Comparison of ENCODE assay signal across 14 cellular contexts in the genomic region with DNA sequence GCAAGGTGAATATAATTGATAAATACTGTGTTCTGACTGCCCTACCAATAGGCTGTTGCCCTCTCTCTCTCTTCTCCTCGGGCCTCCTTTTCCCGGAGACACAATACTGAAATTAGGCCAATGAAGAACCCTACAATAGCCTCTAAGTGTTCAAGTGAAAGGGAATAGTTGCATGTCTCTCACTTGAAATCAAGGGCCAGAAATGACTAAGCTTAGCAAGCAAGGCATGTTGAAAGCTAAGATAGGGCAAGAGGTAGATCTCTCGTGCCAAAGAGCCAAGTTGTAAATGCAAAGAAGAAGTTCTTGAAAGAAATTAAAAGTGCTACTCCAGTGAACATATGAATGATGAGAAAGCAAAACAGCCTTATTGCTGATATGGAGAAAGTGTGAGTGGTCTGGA. TPM values are rescaled to one million over a fixed set of nuclear protein-coding genes. Genes with fewer than 3 reads are reported as not detected.
DNase-seq lines count a peak whose midpoint lies in the region; ATAC-seq, FAIRE-seq and TF ChIP-seq lines count a peak whose summit lies in the region.
"Had no signal": no experiment of that assay in that cellular context is flagged by ENCODE, and none has a peak within 500 bp of the region (broad histone marks: within the 10 kb centered on the region; RNA-seq: fewer than 3 reads in every experiment).

No MANE protein-coding gene starts in this region.

- H4K20me1 ChIP-seq in DND-41 (ENCODE audit: insufficient read depth, low read length), result peaks cover 11% of the 10 kb centered on the region
- no peaks in the 10 kb centered on the region for H4K20me1 ChIP-seq in GM12878 (ENCODE audit: control insufficient read depth, insufficient read depth)
- no peaks in the 10 kb centered on the region for H4K20me1 ChIP-seq in HepG2 (ENCODE audit: insufficient read depth, low read length)

- RAD21 ChIA-PET in GM12878 (lab: Charles Lee; ENCODE audit: unreplicated experiment), result interaction anchor here (1.2 kb wide), 1 partner anchor 11 kb away, joined by 3 read pairs; no protein-coding TSS in a partner anchor

- H3K4me3 ChIP-seq in DND-41 (ENCODE audit: low read depth in 1 of 2, low read length in 2 of 2), result no peak overlapping the region
- no peak overlapping the region for H3K4me3 ChIP-seq in GM12878
- H3K4me3 ChIP-seq in left lung, result no peak overlapping the region
- no peak overlapping the region for H3K4me3 ChIP-seq in HepG2 (replicated peaks in 1 of 3; ENCODE audit: insufficient read depth in 1 of 3, low read depth in 2 of 3, low read length in 3 of 3)
- H3K4me3 ChIP-seq: BLaER1 treated with 17β-estradiol and CSF1 and Interleukin-3, amounts not matched to agents 10 nM and 100 nM had no signal

- TF ChIP-seq CTCF in DND-41 (IDR thresholded peaks at IDR 0.05; ENCODE audit: borderline replicate concordance, extremely low read depth, low read length, poor library complexity, severe bottlenecking), result no peak
- TF ChIP-seq CTCF in GM12878 (IDR thresholded peaks at IDR 0.05 in 2 of 3, conservative IDR thresholded peaks at IDR 0.05 in 1 of 3; ENCODE audit: control insufficient read depth in 2 of 3, extremely low read depth in 1 of 3, insufficient read depth in 1 of 3, low read depth in 3 of 3, low read length in 3 of 3), result no peak
- no peak for TF ChIP-seq CTCF in left lung (IDR thresholded peaks at IDR 0.05)
- no peak for TF ChIP-seq CTCF in HepG2 (CRISPR knock-in tag; IDR thresholded peaks at IDR 0.05)

- TF ChIP-seq RAD21 in GM12878 (IDR thresholded peaks at IDR 0.05; ENCODE audit: insufficient read depth, low read depth, low read length) (0 out of 2 replicates have a peak, but pooled peaks have one; percentile 3), HepG2 (CRISPR knock-in tag; IDR thresholded peaks at IDR 0.05) (no peak)

- POLR2A ChIA-PET in GM12878 (lab: Charles Lee) (no interaction called here), HEK293T (lab: Yijun Ruan, JAX) (no interaction called here), HepG2 (lab: Yijun Ruan, JAX) (interaction anchor here (1.4 kb wide), 1 partner anchor 13 kb away, joined by 5 read pairs; a partner anchor contains a TSS)

- H2AFZ ChIP-seq in DND-41 (ENCODE audit: low read depth, low read length) (no peak overlapping the region), GM12878 (ENCODE audit: control insufficient read depth, low read depth, low read length) (no peak overlapping the region), HepG2 (ENCODE audit: low read length) (no peak overlapping the region)

- FAIRE-seq in GM12878 (lab: Jason Lieb, UNC), result no peak
- FAIRE-seq in HepG2 (lab: Jason Lieb, UNC), result no peak

- peak overlapping the region; percentile 66 for H3K27ac ChIP-seq in DND-41 (ENCODE audit: low read length)
- H3K27ac ChIP-seq in GM12878 (ENCODE audit: control insufficient read depth, insufficient read depth), result no peak overlapping the region
- no peak overlapping the region for H3K27ac ChIP-seq in left lung
- no peak overlapping the region for H3K27ac ChIP-seq in HepG2 (ENCODE audit: extremely low read length, insufficient read depth, low read length)
- H3K27ac ChIP-seq: BLaER1 treated with 17β-estradiol and CSF1 and Interleukin-3, amounts not matched to agents 10 nM and 100 nM had no signal

- TF ChIP-seq EP300 in GM12878 (IDR thresholded peaks at IDR 0.05; ENCODE audit: borderline replicate concordance in 1 of 2, control insufficient read depth in 1 of 2, low read depth in 2 of 2, low read length in 2 of 2) (no peak), HepG2 (IDR thresholded peaks at IDR 0.05; ENCODE audit: low read depth in 2 of 2, low read length in 2 of 2) (no peak), HepG2 (CRISPR knock-in tag; IDR thresholded peaks at IDR 0.05; ENCODE audit: borderline replicate concordance) (no peak)

- peak overlapping the region; percentile 18; the same call in 1 of the 2 replicates for H3K4me2 ChIP-seq in DND-41 (ENCODE audit: insufficient read depth, low read length)
- H3K4me2 ChIP-seq in GM12878 (ENCODE audit: control insufficient read depth, insufficient read depth), result no peak overlapping the region
- no peak overlapping the region for H3K4me2 ChIP-seq in HepG2 (ENCODE audit: low read depth, low read length)
- H3K4me2 ChIP-seq: BLaER1 treated with 17β-estradiol and CSF1 and Interleukin-3, amounts not matched to agents 10 nM and 100 nM had no signal

- in situ Hi-C loops in GM12878 (cut with MboI), result no loop called here
- in situ Hi-C loops in HepG2 (cut with HindIII; ENCODE audit: extremely low pct_ligation_motif_present, low pct_unique_long_range_greater_than_20kb), result no loop called here

- H3K27me3 ChIP-seq in DND-41 (ENCODE audit: insufficient read depth, low read length, poor library complexity), result no peaks in the 10 kb centered on the region
- H3K27me3 ChIP-seq in GM12878 (replicated peaks in 1 of 2; ENCODE audit: control insufficient read depth in 2 of 2, insufficient read depth in 2 of 2, low read length in 1 of 2), result no peaks in the 10 kb centered on the region
- H3K27me3 ChIP-seq in left lung, result no peaks in the 10 kb centered on the region
- H3K27me3 ChIP-seq in HepG2 (ENCODE audit: control insufficient read depth in 1 of 2, insufficient read depth in 2 of 2, low read length in 2 of 2), result no peaks in the 10 kb centered on the region
- H3K27me3 ChIP-seq: BLaER1 treated with 17β-estradiol and CSF1 and Interleukin-3, amounts not matched to agents 10 nM and 100 nM had no signal

- H3K79me2 ChIP-seq in DND-41 (ENCODE audit: insufficient read depth, low read length) (peaks cover 100% of the 10 kb centered on the region), GM12878 (ENCODE audit: control insufficient read depth, insufficient read depth, low read length) (no peaks in the 10 kb centered on the region; the same call in 1 of the 2 replicates), HepG2 (ENCODE audit: insufficient read depth, low read length) (peaks cover 7% of the 10 kb centered on the region)

- no peak for DNase-seq in DND-41
- no peak for DNase-seq in GM12878 (ENCODE audit: low read depth, low spot score)
- DNase-seq in left lung, result no peak
- DNase-seq in activated CD8-positive, alpha-beta memory T cell treated with anti-CD3 and anti-CD28 coated beads for 24 hours, result no peak
- DNase-seq in HEK293T (ENCODE audit: extremely low spot score), result no peak
- DNase-seq in HepG2 (ENCODE audit: low spot score), result no peak
- DNase-seq: ACHN; Calu3; CD4-positive, CD25-positive, alpha-beta regulatory T cell; DMS 273 treated with DMSO at 0.1 percent for 48 hours had no signal

- ATAC-seq in DND-41 (ENCODE audit: insufficient read depth, low read depth) (no peak), GM18868 (IDR thresholded peaks at IDR 0.05; ENCODE audit: unreplicated experiment) (peak; percentile 84), GM12878 (no peak), left lung (peak; percentile 93), HG03135 (IDR thresholded peaks at IDR 0.05; ENCODE audit: unreplicated experiment) (no peak), HepG2 (no peak)
- ATAC-seq: HCT116 had no signal

- intact Hi-C loops in GM12878 (cut with micrococcal nuclease; ENCODE audit: unreplicated experiment), result no loop called here
- intact Hi-C loops in left lung (cut with DNase I), result no loop called here
- intact Hi-C loops in HepG2 (cut with micrococcal nuclease; ENCODE audit: unreplicated experiment), result no loop called here

- CTCF ChIA-PET in GM12878 (lab: Yijun Ruan, JAX) (no interaction called here), HEK293T (lab: Yijun Ruan, JAX) (no interaction called here), HepG2 (lab: Yijun Ruan, JAX; ENCODE audit: low intra/inter-chr PET ratio, low total read pairs) (no interaction called here)

- WGBS in GM12878 (ENCODE audit: insufficient coverage, insufficient replicate concordance, low lambda C conversion rate, missing lambda C conversion rate), result 52% methylated on average over 3 of the region's 3 CpGs
- WGBS in HepG2 (ENCODE audit: low lambda C conversion rate), result 65% methylated on average over 3 of the region's 3 CpGs

- H3K9ac ChIP-seq in DND-41 (ENCODE audit: low read depth, low read length) (no peak overlapping the region), GM12878 (ENCODE audit: control insufficient read depth, insufficient read depth, low read length) (no peak overlapping the region), HepG2 (ENCODE audit: insufficient read depth, low read depth, low read length) (no peak overlapping the region)
- H3K9ac ChIP-seq: BLaER1 treated with 17β-estradiol and CSF1 and Interleukin-3, amounts not matched to agents 10 nM and 100 nM had no signal

- SMC1A ChIA-PET in GM12878 (lab: Charles Lee; ENCODE audit: uncharacterized antibody, unreplicated experiment), result interaction anchor here (0.8 to 1.3 kb wide), 2 partner anchors 10 to 85 kb away, joined by 3 to 5 read pairs; no protein-coding TSS in a partner anchor

- H3K36me3 ChIP-seq in DND-41 (ENCODE audit: insufficient read depth, low read length), result peaks cover 8% of the 10 kb centered on the region
- H3K36me3 ChIP-seq in GM12878 (ENCODE audit: control insufficient read depth in 2 of 2, insufficient read depth in 2 of 2, low read length in 1 of 2), result peaks cover 0 to 3% of the 10 kb centered on the region in 2 experiments; a peak in 2 of 4 replicates
- H3K36me3 ChIP-seq in left lung, result no peaks in the 10 kb centered on the region
- no peaks in the 10 kb centered on the region for H3K36me3 ChIP-seq in HepG2 (replicated peaks in 1 of 2; ENCODE audit: control insufficient read depth in 1 of 2, insufficient read depth in 2 of 2, low read length in 2 of 2)

- H3K4me1 ChIP-seq in DND-41 (ENCODE audit: insufficient read depth, low read length), result peaks cover 54% of the 10 kb centered on the region
- H3K4me1 ChIP-seq in GM12878 (ENCODE audit: control insufficient read depth, insufficient read depth, low read length), result no peaks in the 10 kb centered on the region
- H3K4me1 ChIP-seq in left lung, result peaks cover 0 to 2% of the 10 kb centered on the region in 2 donors
- peaks cover 11% of the 10 kb centered on the region for H3K4me1 ChIP-seq in HepG2 (ENCODE audit: insufficient read depth, low read length)

- no peak for TF ChIP-seq POLR2A in GM12878 (IDR thresholded peaks at IDR 0.05; ENCODE audit: low read depth, low read length)
- TF ChIP-seq POLR2A in HepG2 (IDR thresholded peaks at IDR 0.05; ENCODE audit: insufficient read depth in 1 of 2, low read depth in 2 of 2, low read length in 2 of 2), result no peak

- no peaks in the 10 kb centered on the region for H3K9me3 ChIP-seq in DND-41 (ENCODE audit: insufficient read depth, low read length, severe bottlenecking)
- H3K9me3 ChIP-seq in GM12878 (replicated peaks; ENCODE audit: control insufficient read depth, insufficient read depth, low read length), result no peaks in the 10 kb centered on the region; the same call in 2 of the 3 replicates
- no peaks in the 10 kb centered on the region for H3K9me3 ChIP-seq in left lung
- H3K9me3 ChIP-seq in HepG2 (ENCODE audit: low read length), result no peaks in the 10 kb centered on the region

- BruUV-seq in GM12878 (replicated peaks; lab: Mats Ljungman, UMichigan) (no TSS peak), HepG2 (replicated peaks; lab: Mats Ljungman, UMichigan) (no TSS peak)

RNA-seq across cellular contexts. Expression of a gene that starts 13.4 kb away (rescaled TPM):
- total RNA-seq in GM12878 (2013; cell fraction: nucleolus; rRNA removed), result 68.9 and 77.5 TPM in 2 replicates
- total RNA-seq in GM12878 (2014; rRNA removed) (7.2 and 7.8 TPM in 2 replicates), GM12878 (2014; rRNA removed; fragmentation: Illumina TruSeq; extraction: Trizol) (15.2 and 16.4 TPM in 2 replicates), GM12878 (2021) (14.8 and 18.8 TPM in 2 replicates), left lung (10 to 100 TPM; 20.8 to 24.9 TPM), HepG2 (2016; rRNA removed; fragmentation: Illumina TruSeq; extraction: Trizol) (11.8 and 13.9 TPM in 2 replicates)
- 3.2 TPM for polyA plus RNA-seq in GM12878 (2011; ENCODE audit: low read depth)
- polyA plus RNA-seq in GM12878 (2011; rRNA removed) (6.5 and 11.8 TPM in 2 replicates), GM12878 (2014; fragmentation: Illumina TruSeq; extraction: Trizol) (13.5 and 18.4 TPM in 2 replicates), GM12878 (2014; fragmentation: Nextera tagmentation; extraction: Ambion mirVana) (1 to 10 TPM; 9.4 to 9.8 TPM), GM12878 (2014; rRNA removed) (5.9 and 6.6 TPM in 2 replicates), GM12878 (2016; fragmentation: Nextera tagmentation; extraction: Ambion mirVana) (10 to 100 TPM; 16.7 to 18.7 TPM), HepG2 (2011; rRNA removed) (2.8 and 3.2 TPM in 2 replicates)
- polyA plus RNA-seq in GM12878 (2011; cell fraction: cytosol; rRNA removed), result 2.5 and 2.6 TPM in 2 replicates
- polyA plus RNA-seq in GM12878 (2011; cell fraction: nucleus; rRNA removed), result 3.3 and 4.0 TPM in 2 replicates
- polyA plus RNA-seq in GM12878 (2012), result 4.5 and 5.6 TPM in 2 replicates
- polyA minus RNA-seq in GM12878 (2011; rRNA and poly(A)+ RNA removed), result 8.1 and 10.2 TPM in 2 replicates
- 1.5 and 2.4 TPM in 2 replicates for polyA minus RNA-seq in GM12878 (2011; cell fraction: cytosol; rRNA and poly(A)+ RNA removed)
- polyA minus RNA-seq in GM12878 (2011; cell fraction: nucleus; rRNA and poly(A)+ RNA removed), result 4.7 and 9.1 TPM in 2 replicates
- total RNA-seq in HepG2 (2016; cell fraction: cytosol; rRNA removed; fragmentation: Illumina TruSeq; extraction: Trizol; ENCODE audit: low read depth), result 19.6 and 22.7 TPM in 2 replicates
- 10.8 and 15.5 TPM in 2 replicates for total RNA-seq in HepG2 (2016; cell fraction: insoluble cytoplasmic fraction; rRNA removed; fragmentation: Illumina TruSeq; extraction: Trizol)
- 15.8 and 20.3 TPM in 2 replicates for total RNA-seq in HepG2 (2016; cell fraction: membrane; rRNA removed; fragmentation: Illumina TruSeq; extraction: Trizol)
- total RNA-seq in HepG2 (2016; cell fraction: nucleus; rRNA removed; fragmentation: Illumina TruSeq; extraction: Trizol), result 16.2 and 19.5 TPM in 2 replicates
- polyA plus RNA-seq in HepG2 (2011; cell fraction: cytosol; rRNA removed), result 1.6 and 2.2 TPM in 2 replicates
- 2.9 and 3.5 TPM in 2 replicates for polyA plus RNA-seq in HepG2 (2011; cell fraction: nucleus; rRNA removed)
- 2.6 and 4.0 TPM in 2 replicates for polyA plus RNA-seq in HepG2 (2012)
- polyA plus RNA-seq in HepG2 (2016; cell fraction: cytosol; fragmentation: Illumina TruSeq; extraction: Trizol; ENCODE audit: low read depth), result 4.6 and 4.7 TPM in 2 replicates
- polyA plus RNA-seq in HepG2 (2016; cell fraction: insoluble cytoplasmic fraction; fragmentation: Illumina TruSeq; extraction: Trizol; ENCODE audit: low read depth), result 6.3 and 6.7 TPM in 2 replicates
- 6.3 and 7.2 TPM in 2 replicates for polyA plus RNA-seq in HepG2 (2016; cell fraction: membrane; fragmentation: Illumina TruSeq; extraction: Trizol; ENCODE audit: low read depth)
- 6.7 and 8.5 TPM in 2 replicates for polyA plus RNA-seq in HepG2 (2016; cell fraction: nucleus; fragmentation: Illumina TruSeq; extraction: Trizol; ENCODE audit: insufficient read depth, low read depth)
- polyA minus RNA-seq in HepG2 (2011; rRNA and poly(A)+ RNA removed; ENCODE audit: low replicate concordance), result 1.8 and 3.2 TPM in 2 replicates
- polyA minus RNA-seq in HepG2 (2011; cell fraction: cytosol; rRNA and poly(A)+ RNA removed), result 3.5 and 6.6 TPM in 2 replicates
- polyA minus RNA-seq in HepG2 (2011; cell fraction: nucleus; rRNA and poly(A)+ RNA removed), result 15.3 and 19.6 TPM in 2 replicates

Comparison
In these comparisons a context has a peak if more than half of its experiments do, and no peak if none do; other contexts are left out.
1. ATAC-seq: peak in GM18868 (single experiment) and left lung (single experiment); none in DND-41 (single experiment), GM12878 (single experiment), HG03135 (single experiment) and HepG2 (single experiment).